15 cellular contexts compared by ENCODE assay signal in the genomic region with DNA sequence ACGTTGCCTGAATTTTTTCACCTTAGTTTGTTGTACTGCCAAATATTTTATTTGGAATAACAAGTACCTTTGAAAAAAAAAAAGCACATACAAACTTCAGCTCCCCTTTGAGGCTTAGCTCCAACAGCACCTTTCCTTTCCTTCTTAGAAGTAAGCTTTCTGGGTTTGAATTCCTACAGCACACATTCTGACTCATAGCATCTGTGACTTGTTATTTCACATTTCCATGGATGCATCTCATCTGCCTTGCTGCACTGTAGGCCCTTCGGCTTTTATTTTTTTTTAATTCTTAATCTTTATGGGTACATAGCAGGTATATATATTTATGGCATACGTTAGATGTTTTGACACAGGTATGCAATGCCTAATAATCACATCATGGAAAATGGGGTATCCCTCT. TPM values are rescaled to one million over a fixed set of nuclear protein-coding genes. Genes with fewer than 3 reads are reported as not detected.
DNase-seq lines count a peak whose midpoint lies in the region; ATAC-seq and TF ChIP-seq lines count a peak whose summit lies in the region.
"Had no signal": no experiment of that assay in that cellular context is flagged by ENCODE, and none has a peak within 500 bp of the region (broad histone marks: within the 10 kb centered on the region; RNA-seq: fewer than 3 reads in every experiment).

No MANE protein-coding gene starts in this region.

- WGBS in sigmoid colon, 2 donors: 46 to 78% methylated on average over 3 of the region's 3 CpGs

- H3K4me1 ChIP-seq in sigmoid colon: peaks cover 0 to 57% (median 53%) of the 10 kb centered on the region in 4 donors

- no peak overlapping the region for H3K4me3 ChIP-seq in sigmoid colon
- H3K4me3 ChIP-seq: GM23338, lung, SK-N-MC had no signal

- H3K27ac ChIP-seq in sigmoid colon: peak overlapping the region; percentile 67 to 75 (median 71)
- H3K27ac ChIP-seq: SK-N-MC, WERI-Rb-1 had no signal

- ATAC-seq in GM21619 (IDR thresholded peaks at IDR 0.05; ENCODE audit: unreplicated experiment): no peak
- ATAC-seq: GM23338; stimulated activated effector memory CD8-positive, alpha-beta T cell treated with anti-CD3 and anti-CD28 coated beads, Interleukin-12 subunit alpha, Interleukin-12 subunit beta, amount 100 ng/mL, for 72 hours had no signal

- no peaks in the 10 kb centered on the region for H3K27me3 ChIP-seq in sigmoid colon

- no peak for TF ChIP-seq EP300 in sigmoid colon (IDR thresholded peaks at IDR 0.05)

- TF ChIP-seq POLR2A in sigmoid colon (IDR thresholded peaks at IDR 0.05): no peak

- intact Hi-C loops in sigmoid colon (cut with DNase I): no loop called here

- DNase-seq in Ammon's horn (ENCODE audit: low spot score): peak; percentile 40
- DNase-seq in amniotic epithelial cell (ENCODE audit: low read depth): peak; percentile 51
- peak; percentile 46 for DNase-seq in fibroblast of gingiva (ENCODE audit: low read depth)
- no peak for DNase-seq in sigmoid colon
- no peak for DNase-seq in SK-N-DZ (ENCODE audit: low spot score)
- DNase-seq in NCI-H524 treated with DMSO at 0.1 percent for 48 hours (lab: John Stamatoyannopoulos, UW): no peak
- DNase-seq in pons (ENCODE audit: low spot score): no peak
- DNase-seq: activated effector memory CD4-positive, alpha-beta T cell treated with anti-CD3 and anti-CD28 coated beads, Interleukin-2, amount 50 U/mL, for 16 hours; NCI-H1092 treated with DMSO at 0.1 percent for 48 hours; WERI-Rb-1 had no signal

- H3K36me3 ChIP-seq in sigmoid colon: peaks cover 6 to 34% (median 24%) of the 10 kb centered on the region in 4 donors
- H3K36me3 ChIP-seq: WERI-Rb-1 had no signal

- no peak for TF ChIP-seq CTCF in sigmoid colon (IDR thresholded peaks at IDR 0.05)

- H3K9me3 ChIP-seq in sigmoid colon: no peaks in the 10 kb centered on the region

RNA-seq across cellular contexts. Expression of gene LGALS3, which starts 7.2 kb away (rescaled TPM):
- 100 to 1,000 TPM; 235 to 249 (median 240) TPM for total RNA-seq in sigmoid colon
- polyA plus RNA-seq in sigmoid colon: 1,000 to 10,000 TPM; 1,713 to 4,129 (median 2,701) TPM
- not detected in 2 replicates for polyA plus RNA-seq in SK-N-DZ (2014; cell fraction: cytosol; rRNA removed)
- 1.3 TPM in 1 of 2 replicates, not detected in the other for polyA plus RNA-seq in SK-N-DZ (2014; cell fraction: nucleus; rRNA removed)

RNA-seq across cellular contexts. Expression of gene DLGAP5, which starts 55.1 kb away (rescaled TPM):
- total RNA-seq in sigmoid colon: under 1 TPM in 3 of 4 donors, not detected in 1; 0.16 to 0.71 (median 0.41) TPM
- 10 to 100 TPM in 1 of 3 donors, 1 to 10 TPM in 2; 1.2 to 11.0 (median 3.0) TPM for polyA plus RNA-seq in sigmoid colon
- polyA plus RNA-seq in SK-N-DZ (2014; cell fraction: cytosol; rRNA removed): 35.1 and 45.4 TPM in 2 replicates
- 375 and 425 TPM in 2 replicates for polyA plus RNA-seq in SK-N-DZ (2014; cell fraction: nucleus; rRNA removed)

Comparison
In these comparisons a context has a peak if more than half of its experiments do, and no peak if none do; other contexts are left out.
1. DNase-seq: peak in Ammon's horn (single experiment), amniotic epithelial cell (single experiment) and fibroblast of gingiva (single experiment); none in sigmoid colon (single experiment), SK-N-DZ (single experiment), NCI-H524 treated with DMSO at 0.1 percent for 48 hours (single experiment) and pons (single experiment).